Comparison of ENCODE assay signal across 16 cellular contexts in the genomic region with DNA sequence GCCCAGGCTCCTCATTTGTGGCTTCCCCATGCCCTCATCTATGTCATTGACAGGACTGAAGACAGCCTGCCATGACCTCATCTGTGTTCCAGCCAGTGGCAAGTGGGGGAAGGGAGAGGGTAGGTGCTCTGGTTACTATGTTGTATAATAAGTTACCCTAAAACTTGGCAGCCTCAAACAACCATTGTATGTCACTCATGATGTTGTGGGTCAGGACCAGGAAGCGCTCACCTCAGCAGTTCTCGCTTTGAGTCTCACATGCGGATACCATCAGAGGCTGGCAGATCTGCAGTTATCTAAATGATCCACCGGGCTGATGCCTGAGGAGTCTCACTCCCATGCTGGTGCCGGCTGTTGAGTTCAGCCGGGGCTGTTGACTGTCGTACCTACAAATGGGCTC.
DNase-seq lines count a peak whose midpoint lies in the region; ATAC-seq and TF ChIP-seq lines count a peak whose summit lies in the region.
"Had no signal": no experiment of that assay in that cellular context is flagged by ENCODE, and none has a peak within 500 bp of the region (broad histone marks: within the 10 kb centered on the region; RNA-seq: fewer than 3 reads in every experiment).

No MANE protein-coding gene starts in this region.

- peaks cover 12% of the 10 kb centered on the region for H3K4me1 Mint-ChIP-seq in activated CD4-positive, alpha-beta T cell treated with anti-CD3 and anti-CD28 coated beads, Interleukin-2, amount 10 ng/mL, durations not matched to agents 24 days and 14 days
- peaks cover 10% of the 10 kb centered on the region for H3K4me1 Mint-ChIP-seq in T-helper 17 cell
- peaks cover 7 to 11% of the 10 kb centered on the region in 2 donors for H3K4me1 Mint-ChIP-seq in stimulated activated naive B cell treated with anti-CD40 and anti-IgM and Interleukin-4, amounts not matched to agents 10 μg/mL and 1 μg/mL and 100 μg/mL, for 72 hours

- H3K36me3 Mint-ChIP-seq in activated CD4-positive, alpha-beta T cell treated with anti-CD3 and anti-CD28 coated beads, Interleukin-2, amount 10 ng/mL, durations not matched to agents 24 days and 14 days (ENCODE audit: low read depth), result no peaks in the 10 kb centered on the region
- peaks cover 2% of the 10 kb centered on the region for H3K36me3 Mint-ChIP-seq in T-helper 17 cell (ENCODE audit: low read depth)
- peaks cover 0 to 4% of the 10 kb centered on the region in 2 donors for H3K36me3 Mint-ChIP-seq in stimulated activated naive B cell treated with anti-CD40 and anti-IgM and Interleukin-4, amounts not matched to agents 10 μg/mL and 1 μg/mL and 100 μg/mL, for 72 hours

- peak; percentile 76 for ATAC-seq in T-helper 17 cell
- peak; percentile 33 to 55 for ATAC-seq in stimulated activated naive B cell treated with anti-CD40 and anti-IgM and Interleukin-4, amounts not matched to agents 10 μg/mL and 1 μg/mL and 100 μg/mL, for 72 hours (replicated peaks)
- ATAC-seq: heart left ventricle had no signal

- DNase-seq in activated CD4-positive, alpha-beta T cell treated with anti-CD3 and anti-CD28 coated beads, Interleukin-2, amount 10 ng/mL, durations not matched to agents 24 days and 14 days, result peak; percentile 68
- no peak for DNase-seq in activated CD4-positive, alpha-beta T cell treated with anti-CD3 and anti-CD28 coated beads, Interleukin-2, amount 50 U/mL, for 1 hour
- no peak for DNase-seq in T-helper 17 cell
- DNase-seq in erythroblast (lab: John Stamatoyannopoulos, UW), result peak; percentile 73 to 84
- DNase-seq in stimulated activated naive B cell treated with anti-CD40 and anti-IgM and Interleukin-4, amounts not matched to agents 10 μg/mL and 1 μg/mL and 100 μg/mL, for 72 hours, result no peak
- no peak for DNase-seq in NOMO-1 treated with dmso at 0.1 percent for 144 hours (lab: John Stamatoyannopoulos, UW; ENCODE audit: unreplicated experiment)
- no peak for DNase-seq in middle frontal gyrus (ENCODE audit: extremely low spot score, low spot score)
- DNase-seq in SHP77 (lab: John Stamatoyannopoulos, UW), result no peak
- DNase-seq: anterior cingulate cortex, COR-L47, GDM1, heart left ventricle, NCI-H1105 treated with DMSO at 0.1 percent for 48 hours, SJCRH30 had no signal

- H3K27me3 Mint-ChIP-seq in activated CD4-positive, alpha-beta T cell treated with anti-CD3 and anti-CD28 coated beads, Interleukin-2, amount 10 ng/mL, durations not matched to agents 24 days and 14 days, result peaks cover 43% of the 10 kb centered on the region
- peaks cover 51% of the 10 kb centered on the region for H3K27me3 Mint-ChIP-seq in T-helper 17 cell
- H3K27me3 Mint-ChIP-seq in stimulated activated naive B cell treated with anti-CD40 and anti-IgM and Interleukin-4, amounts not matched to agents 10 μg/mL and 1 μg/mL and 100 μg/mL, for 72 hours, result peaks cover 45 to 63% of the 10 kb centered on the region in 2 donors

- H3K9me3 ChIP-seq in T-helper 17 cell (ENCODE audit: control insufficient read depth, low read length, poor library complexity, severe bottlenecking), result no peaks in the 10 kb centered on the region
- H3K9me3 ChIP-seq: heart left ventricle, prostate gland, SJCRH30 had no signal

- no peak for TF ChIP-seq POLR2A in erythroblast (IDR thresholded peaks at IDR 0.05; ENCODE audit: low read length)

- no peaks in the 10 kb centered on the region for H3K9me3 Mint-ChIP-seq in activated CD4-positive, alpha-beta T cell treated with anti-CD3 and anti-CD28 coated beads, Interleukin-2, amount 10 ng/mL, durations not matched to agents 24 days and 14 days
- H3K9me3 Mint-ChIP-seq in stimulated activated naive B cell treated with anti-CD40 and anti-IgM and Interleukin-4, amounts not matched to agents 10 μg/mL and 1 μg/mL and 100 μg/mL, for 72 hours, result no peaks in the 10 kb centered on the region
- H3K9me3 Mint-ChIP-seq: activated T-cell treated with anti-CD3 and anti-CD28 coated beads, Interleukin-2, amount 50 U/mL, for 24 hours had no signal

- no peak overlapping the region for H3K27ac Mint-ChIP-seq in activated CD4-positive, alpha-beta T cell treated with anti-CD3 and anti-CD28 coated beads, Interleukin-2, amount 10 ng/mL, durations not matched to agents 24 days and 14 days
- H3K27ac Mint-ChIP-seq in T-helper 17 cell, result no peak overlapping the region
- no peak overlapping the region for H3K27ac Mint-ChIP-seq in stimulated activated naive B cell treated with anti-CD40 and anti-IgM and Interleukin-4, amounts not matched to agents 10 μg/mL and 1 μg/mL and 100 μg/mL, for 72 hours
- H3K27ac Mint-ChIP-seq: activated T-cell treated with anti-CD3 and anti-CD28 coated beads, Interleukin-2, amount 50 U/mL, for 24 hours had no signal

- intact Hi-C loops in activated CD4-positive, alpha-beta T cell treated with anti-CD3 and anti-CD28 coated beads, Interleukin-2, amount 10 ng/mL, durations not matched to agents 24 days and 14 days (cut with micrococcal nuclease), result no loop called here

- no peak overlapping the region for H3K4me3 Mint-ChIP-seq in activated CD4-positive, alpha-beta T cell treated with anti-CD3 and anti-CD28 coated beads, Interleukin-2, amount 10 ng/mL, durations not matched to agents 24 days and 14 days
- H3K4me3 Mint-ChIP-seq in T-helper 17 cell, result no peak overlapping the region
- H3K4me3 Mint-ChIP-seq in stimulated activated naive B cell treated with anti-CD40 and anti-IgM and Interleukin-4, amounts not matched to agents 10 μg/mL and 1 μg/mL and 100 μg/mL, for 72 hours, result no peak overlapping the region
- H3K4me3 Mint-ChIP-seq: activated T-cell treated with anti-CD3 and anti-CD28 coated beads, Interleukin-2, amount 50 U/mL, for 24 hours had no signal

Comparison
In these comparisons a context has a peak if more than half of its experiments do, and no peak if none do; other contexts are left out.
1. DNase-seq: peak in activated CD4-positive, alpha-beta T cell treated with anti-CD3 and anti-CD28 coated beads, Interleukin-2, amount 10 ng/mL, durations not matched to agents 24 days and 14 days (single experiment) and erythroblast (2 of 2); none in activated CD4-positive, alpha-beta T cell treated with anti-CD3 and anti-CD28 coated beads, Interleukin-2, amount 50 U/mL, for 1 hour (single experiment), T-helper 17 cell (0 of 3), stimulated activated naive B cell treated with anti-CD40 and anti-IgM and Interleukin-4, amounts not matched to agents 10 μg/mL and 1 μg/mL and 100 μg/mL, for 72 hours (single experiment), NOMO-1 treated with dmso at 0.1 percent for 144 hours (single experiment), middle frontal gyrus (single experiment) and SHP77 (0 of 2).